8 cellular contexts compared by ENCODE assay signal in the genomic region with DNA sequence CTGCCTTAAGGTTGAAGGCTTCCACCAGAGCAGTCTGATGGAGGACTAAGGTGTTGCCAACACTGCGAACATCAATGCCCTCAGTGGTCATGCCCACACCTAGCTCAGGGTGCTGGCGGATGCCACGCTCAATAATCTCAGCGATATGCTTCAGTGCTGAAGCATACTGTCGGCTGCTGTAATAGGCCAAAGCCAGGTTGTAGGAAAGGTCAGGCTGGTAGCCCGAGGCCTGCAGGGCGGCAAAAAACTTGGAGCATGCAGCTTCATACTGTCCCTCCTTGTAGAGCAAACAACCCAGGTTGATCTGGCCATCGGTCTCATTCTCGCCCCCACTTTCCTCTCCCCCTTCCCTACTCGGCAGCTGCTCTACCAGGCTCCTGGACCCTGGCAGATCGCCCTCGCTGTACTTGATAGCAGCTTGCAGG.
DNase-seq lines count a peak whose midpoint lies in the region; TF ChIP-seq lines count a peak whose summit lies in the region.

No MANE protein-coding gene starts in this region.

- H2BK120ac ChIP-seq in mesendoderm (ENCODE audit: low read depth, low read length): no peak overlapping the region

- H3K36me3 ChIP-seq in mesendoderm (ENCODE audit: control insufficient read depth, insufficient read depth, low read length): no peaks in the 10 kb centered on the region

- POLR2A ChIA-PET in RWPE1 (lab: Yijun Ruan, JAX; ENCODE audit: low non-redundant PET): no interaction called here

- no peak overlapping the region for H3K18ac ChIP-seq in mesendoderm (ENCODE audit: low read length)

- no peak overlapping the region for H3K23ac ChIP-seq in mesendoderm (ENCODE audit: low read length)

- no CpG with 5 or more reads among the region's 12 CpGs for WGBS in mesendoderm (ENCODE audit: extremely low coverage, insufficient coverage, low lambda C conversion rate)

- no peak overlapping the region for H3K4ac ChIP-seq in mesendoderm (ENCODE audit: low read depth, low read length)

- no peak overlapping the region for H4K5ac ChIP-seq in mesendoderm (ENCODE audit: low read length)

- TF ChIP-seq CTCF in GM20000 (IDR thresholded peaks at IDR 0.05; ENCODE audit: extremely low read depth, missing control alignments) (no peak), RWPE1 (conservative IDR thresholded peaks at IDR 0.05; ENCODE audit: low read depth) (no peak)

- no peak overlapping the region for H2BK15ac ChIP-seq in mesendoderm (replicated peaks; ENCODE audit: low read depth)

- H3K9ac ChIP-seq in mesendoderm (ENCODE audit: low read length): peak overlapping the region; percentile 89

- H3K4me3 ChIP-seq in mesendoderm (ENCODE audit: low read length): no peak overlapping the region

- H3K4me1 ChIP-seq in mesendoderm (ENCODE audit: control insufficient read depth, low read depth, low read length): peaks cover 2% of the 10 kb centered on the region

- CTCF ChIA-PET in RWPE1 (lab: Yijun Ruan, JAX): interaction anchor here (0.6 to 1.1 kb wide), 2 partner anchors 17 to 121 kb away, joined by 3 read pairs; no protein-coding TSS in a partner anchor

- H4K8ac ChIP-seq in mesendoderm (ENCODE audit: low read depth, low read length): no peak overlapping the region

- DNase-seq in ELF-1 (ENCODE audit: low read depth, low spot score): peak; percentile 61
- DNase-seq in NCI-H2196 treated with DMSO at 0.1 percent for 48 hours (lab: John Stamatoyannopoulos, UW; ENCODE audit: unreplicated experiment): peak; percentile 85
- DNase-seq in dermis blood vessel endothelial cell: peak; percentile 37
- peak; percentile 59 for DNase-seq in mesendoderm
- DNase-seq in ureter (ENCODE audit: low spot score): peak; percentile 49
- DNase-seq in GM20000 (ENCODE audit: low spot score): no peak
- DNase-seq in NCI-H526 treated with DMSO at 0.1 percent for 48 hours (lab: John Stamatoyannopoulos, UW): no peak
- no peak for DNase-seq in RWPE1 (ENCODE audit: low spot score)

- peak overlapping the region; percentile 93 for H3K56ac ChIP-seq in mesendoderm (ENCODE audit: low read length)

- no peaks in the 10 kb centered on the region for H3K79me1 ChIP-seq in mesendoderm (ENCODE audit: low read length)

- H3K27ac ChIP-seq in mesendoderm (ENCODE audit: low read depth, low read length) (no peak overlapping the region), RWPE1 (no peak overlapping the region)

- no peaks in the 10 kb centered on the region for H3K27me3 ChIP-seq in mesendoderm (ENCODE audit: insufficient read depth, low read length, poor library complexity)

- no peak overlapping the region for H3K4me2 ChIP-seq in mesendoderm (ENCODE audit: low read length)

- H2AK5ac ChIP-seq in mesendoderm (ENCODE audit: low read length): no peak overlapping the region

- H3K79me2 ChIP-seq in mesendoderm (ENCODE audit: control insufficient read depth, insufficient read depth, low read length): no peaks in the 10 kb centered on the region

- H2BK5ac ChIP-seq in mesendoderm (ENCODE audit: low read length): no peak overlapping the region

Comparison
In these comparisons a context has a peak if more than half of its experiments do, and no peak if none do; other contexts are left out.
1. DNase-seq: peak in ELF-1 (single experiment), NCI-H2196 treated with DMSO at 0.1 percent for 48 hours (single experiment), dermis blood vessel endothelial cell (single experiment), mesendoderm (single experiment) and ureter (single experiment); none in GM20000 (single experiment), NCI-H526 treated with DMSO at 0.1 percent for 48 hours (single experiment) and RWPE1 (single experiment).